ENCODE assay signal across 8 cellular contexts in the genomic region with DNA sequence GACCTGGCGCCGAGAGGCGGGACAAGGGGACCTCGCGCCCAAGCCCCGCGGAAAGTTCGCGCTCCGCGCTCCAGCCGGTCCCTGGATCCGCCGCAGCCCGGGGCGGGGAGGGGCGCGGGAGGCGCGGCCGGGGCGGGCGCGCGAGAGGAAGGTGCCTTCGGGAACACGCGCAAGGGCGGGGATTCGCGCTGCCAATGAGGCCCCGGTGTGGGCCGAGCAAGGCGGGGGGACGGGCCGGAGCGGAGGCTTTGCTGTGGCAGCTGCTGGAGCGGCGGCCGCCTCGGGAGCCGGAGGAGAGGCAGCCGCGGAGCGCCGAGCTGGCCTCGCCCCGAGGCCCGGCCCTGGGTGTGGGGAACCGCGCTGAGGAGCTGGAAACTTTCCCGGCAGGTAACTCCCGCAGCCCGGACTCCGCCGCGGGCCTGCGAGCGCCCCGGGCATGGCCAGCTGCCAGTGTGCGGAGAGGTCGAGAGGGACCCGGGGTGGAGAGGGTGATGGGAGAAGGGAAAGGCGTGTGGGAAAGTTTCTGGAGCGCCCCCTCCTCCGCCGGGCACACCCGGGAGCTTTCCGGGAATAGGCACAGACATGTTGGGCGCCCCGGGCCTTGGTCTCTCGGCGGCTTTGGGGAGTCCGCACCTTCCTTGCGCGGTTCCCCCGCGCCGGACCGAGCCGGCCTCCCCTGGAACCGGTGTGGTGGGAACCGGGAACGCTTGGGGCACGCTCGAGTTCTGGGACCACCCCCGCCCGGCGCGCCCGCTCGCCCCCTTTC. TPM values are rescaled to one million over a fixed set of nuclear protein-coding genes. Genes with fewer than 3 reads are reported as not detected.
DNase-seq lines count a peak whose midpoint lies in the region; ATAC-seq, FAIRE-seq and TF ChIP-seq lines count a peak whose summit lies in the region.

A gene (plus strand): TSS at position 245 of the 766 bp plus-strand sequence. CDS start 97,271 bp downstream, outside the sequence.

- no peak within 1 kb of the TSS for H3K27ac Mint-ChIP-seq in CD4-positive, CD25-positive, alpha-beta regulatory T cell
- H3K27ac Mint-ChIP-seq in activated CD8-positive, alpha-beta T cell treated with anti-CD3 and anti-CD28 coated beads for 36 hours = no peak within 1 kb of the TSS

- peaks cover 0 to 4% (median 0%) of the 10 kb centered on the region in 7 donors for H3K9me3 Mint-ChIP-seq in CD4-positive, CD25-positive, alpha-beta regulatory T cell
- no peaks in the 10 kb centered on the region for H3K9me3 Mint-ChIP-seq in activated CD8-positive, alpha-beta T cell treated with anti-CD3 and anti-CD28 coated beads for 36 hours

- WGBS in H1 (ENCODE audit: extremely low coverage in 1 of 2, insufficient coverage in 1 of 2, insufficient read length in 1 of 2, insufficient replicate concordance in 2 of 2, low coverage in 1 of 2, low lambda C conversion rate in 2 of 2, missing lambda C conversion rate in 1 of 2), 2 experiments = 0% methylated on average over 30 of the region's 92 CpGs; no CpG with 5 or more reads in 1 of the 2 experiments

- TF ChIP-seq POLR2A in H1 (IDR thresholded peaks at IDR 0.05; ENCODE audit: control extremely low read depth in 1 of 2, low read depth in 2 of 2, low read length in 2 of 2) = peak in 1 of 2 experiments; percentile 75; a peak in 1 of 3 replicates

- ATAC-seq in CD4-positive, CD25-positive, alpha-beta regulatory T cell (ENCODE audit: low read depth in 2 of 2) = peak in 1 of 2 donors; percentile 34
- ATAC-seq in GM19372 (IDR thresholded peaks at IDR 0.05; ENCODE audit: low read depth, unreplicated experiment) (peak; percentile 92), HG03457 (IDR thresholded peaks at IDR 0.05; ENCODE audit: unreplicated experiment) (peak; percentile 85)
- ATAC-seq in activated CD8-positive, alpha-beta T cell treated with anti-CD3 and anti-CD28 coated beads for 36 hours = peak; percentile 96

- H2BK12ac ChIP-seq in H1 (ENCODE audit: low read depth, low read length) = no peak within 1 kb of the TSS

- H4K20me1 ChIP-seq in H1 (replicated peaks in 1 of 2; ENCODE audit: control insufficient read depth in 1 of 2, insufficient read depth in 2 of 2, low read length in 2 of 2) = peaks cover 3 to 8% of the 10 kb centered on the region in 2 experiments

- no peak within 1 kb of the TSS for H3K14ac ChIP-seq in H1 (ENCODE audit: insufficient read length)

- no peaks in the 10 kb centered on the region for H3K9me3 ChIP-seq in CD4-positive, CD25-positive, alpha-beta regulatory T cell (ENCODE audit: control insufficient read depth in 2 of 2, low read length in 2 of 2)
- no peaks in the 10 kb centered on the region for H3K9me3 ChIP-seq in H1 (ENCODE audit: insufficient read depth in 2 of 2, low read depth in 1 of 2, low read length in 1 of 2)

- no peak for FAIRE-seq in H1 (lab: Jason Lieb, UNC)

- no peak within 1 kb of the TSS for H3K23ac ChIP-seq in H1 (ENCODE audit: insufficient read length)

- no peak within 1 kb of the TSS for H3K56ac ChIP-seq in H1 (replicated peaks; ENCODE audit: insufficient read length, low read depth, low read length)

- no peak within 1 kb of the TSS for H3K4me3 ChIP-seq in CD4-positive, CD25-positive, alpha-beta regulatory T cell (ENCODE audit: low read depth, low read length)
- peak within 1 kb of the TSS; percentile 64 to 87 (median 69) for H3K4me3 ChIP-seq in H1 (ENCODE audit: extremely low read depth in 1 of 4, insufficient read depth in 2 of 4, low read depth in 3 of 4, low read length in 4 of 4)

- peak within 1 kb of the TSS; percentile 93 to 97 for H3K4me2 ChIP-seq in H1 (ENCODE audit: insufficient read depth in 1 of 2, low read depth in 2 of 2, low read length in 2 of 2)

- H2BK5ac ChIP-seq in H1 (ENCODE audit: low read depth, low read length) = no peak within 1 kb of the TSS; the same call in 1 of the 2 replicates

- peak within 1 kb of the TSS; percentile 81 for H2AFZ ChIP-seq in H1 (ENCODE audit: low read length)

- H3K4ac ChIP-seq in H1 (replicated peaks; ENCODE audit: insufficient read length, low read depth, low read length) = no peak within 1 kb of the TSS

- H3K36me3 Mint-ChIP-seq in CD4-positive, CD25-positive, alpha-beta regulatory T cell = no peaks in the 10 kb centered on the region
- H3K36me3 Mint-ChIP-seq in activated CD8-positive, alpha-beta T cell treated with anti-CD3 and anti-CD28 coated beads for 36 hours (ENCODE audit: low read depth) = no peaks in the 10 kb centered on the region

- no peak for TF ChIP-seq RAD21 in H1 (IDR thresholded peaks at IDR 0.05 in 1 of 2, conservative IDR thresholded peaks at IDR 0.05 in 1 of 2; ENCODE audit: low read depth in 2 of 2, low read length in 2 of 2)

- intact Hi-C loops in activated CD8-positive, alpha-beta T cell treated with anti-CD3 and anti-CD28 coated beads for 36 hours (cut with micrococcal nuclease) = no loop called here

- peak within 1 kb of the TSS; percentile 63 for H3K18ac ChIP-seq in H1 (ENCODE audit: extremely low read depth, low read length)

- DNase-seq in CD4-positive, CD25-positive, alpha-beta regulatory T cell = peak in 2 of 3 donors; percentile 2 to 54
- DNase-seq in NCI-H526 treated with DMSO at 0.1 percent for 48 hours (lab: John Stamatoyannopoulos, UW) (peak; percentile 85), H1 (ENCODE audit: low read depth in 1 of 2, low spot score in 2 of 2) (peak in 1 of 2 experiments; percentile 89), medulla oblongata (ENCODE audit: extremely low spot score) (peak; percentile 94)
- peak; percentile 80 for DNase-seq in activated CD8-positive, alpha-beta T cell treated with anti-CD3 and anti-CD28 coated beads for 36 hours
- peak; percentile 5 for DNase-seq in stimulated activated CD8-positive, alpha-beta memory T cell treated with anti-CD3 and anti-CD28 coated beads, Interleukin-12 subunit alpha, Interleukin-12 subunit beta, amount 100 ng/mL, for 24 hours (ENCODE audit: extremely low read depth)

- H4K5ac ChIP-seq in H1 (ENCODE audit: insufficient read length, low read depth, low read length) = no peak within 1 kb of the TSS

- H3K4me1 ChIP-seq in CD4-positive, CD25-positive, alpha-beta regulatory T cell (ENCODE audit: control insufficient read depth, insufficient read depth, low read length, poor library complexity, severe bottlenecking) = peaks cover 20% of the 10 kb centered on the region
- peaks cover 0 to 6% (median 2%) of the 10 kb centered on the region in 4 experiments; a peak in 5 of 7 replicates for H3K4me1 ChIP-seq in H1 (replicated peaks in 1 of 4; ENCODE audit: control insufficient read depth in 3 of 4, insufficient read depth in 4 of 4, low read length in 3 of 4)

- peaks cover 64% of the 10 kb centered on the region for H3K27me3 Mint-ChIP-seq in CD4-positive, CD25-positive, alpha-beta regulatory T cell
- H3K27me3 Mint-ChIP-seq in activated CD8-positive, alpha-beta T cell treated with anti-CD3 and anti-CD28 coated beads for 36 hours = peaks cover 48% of the 10 kb centered on the region

- H3K36me3 ChIP-seq in CD4-positive, CD25-positive, alpha-beta regulatory T cell (ENCODE audit: control insufficient read depth, insufficient read depth, low read length) = no peaks in the 10 kb centered on the region
- no peaks in the 10 kb centered on the region for H3K36me3 ChIP-seq in H1 (ENCODE audit: control insufficient read depth in 2 of 4, insufficient read depth in 4 of 4, low read length in 3 of 4)

- H4K8ac ChIP-seq in H1 (ENCODE audit: extremely low read depth, insufficient read depth, low read length) = peak within 1 kb of the TSS; percentile 57

- H3K4me1 Mint-ChIP-seq in CD4-positive, CD25-positive, alpha-beta regulatory T cell = peaks cover 0 to 13% (median 0%) of the 10 kb centered on the region in 4 donors
- peaks cover 16% of the 10 kb centered on the region for H3K4me1 Mint-ChIP-seq in activated CD8-positive, alpha-beta T cell treated with anti-CD3 and anti-CD28 coated beads for 36 hours (ENCODE audit: low read depth)

- peaks cover 0 to 8% of the 10 kb centered on the region in 2 experiments; a peak in 1 of 4 replicates for H3K79me2 ChIP-seq in H1 (ENCODE audit: control insufficient read depth in 1 of 2, insufficient read depth in 2 of 2, low read length in 2 of 2)

- no peak within 1 kb of the TSS for H2BK20ac ChIP-seq in H1 (ENCODE audit: low read length)

- peak within 1 kb of the TSS; percentile 24 for H2BK120ac ChIP-seq in H1 (replicated peaks; ENCODE audit: low read depth, low read length)

- TF ChIP-seq EP300 in H1 (IDR thresholded peaks at IDR 0.05; ENCODE audit: borderline replicate concordance in 1 of 2, low read depth in 2 of 2, low read length in 2 of 2) = no peak

- peaks cover 21% of the 10 kb centered on the region for H3K23me2 ChIP-seq in H1 (ENCODE audit: low read depth, low read length)

- CTCF ChIA-PET in activated CD8-positive, alpha-beta T cell treated with anti-CD3 and anti-CD28 coated beads for 36 hours (lab: Charles Lee) = interaction anchor here (0.6 kb wide), 1 partner anchor 1217 kb away, joined by 3 read pairs; no protein-coding TSS in a partner anchor
- CTCF ChIA-PET in H1 (lab: Charles Lee; ENCODE audit: partially characterized antibody) = interaction anchor here (1.0 to 1.6 kb wide), 3 partner anchors 9 to 183 kb away, joined by 3 to 5 read pairs (median 4); no protein-coding TSS in a partner anchor

- no peaks in the 10 kb centered on the region for H3K79me1 ChIP-seq in H1 (ENCODE audit: low read depth, low read length)

- peak within 1 kb of the TSS; percentile 26 to 81 (median 56); a peak in 6 of 7 replicates for H3K9ac ChIP-seq in H1 (replicated peaks in 1 of 4; ENCODE audit: extremely low read depth in 1 of 4, low read depth in 3 of 4, low read length in 3 of 4)

- no peak for TF ChIP-seq CTCF in activated CD8-positive, alpha-beta T cell treated with anti-CD3 and anti-CD28 coated beads for 36 hours (IDR thresholded peaks at IDR 0.05)
- no peak for TF ChIP-seq CTCF in H1 (IDR thresholded peaks at IDR 0.05; ENCODE audit: control extremely low read depth in 1 of 3, insufficient read depth in 1 of 3, low read depth in 1 of 3, low read length in 3 of 3)

- no peak within 1 kb of the TSS for H2AK5ac ChIP-seq in H1 (ENCODE audit: low read depth, low read length)

- H3K27me3 ChIP-seq in CD4-positive, CD25-positive, alpha-beta regulatory T cell (ENCODE audit: control insufficient read depth, insufficient read depth, low read length) = peaks cover 34% of the 10 kb centered on the region
- peaks cover 5 to 54% (median 31%) of the 10 kb centered on the region in 4 experiments for H3K27me3 ChIP-seq in H1 (replicated peaks in 1 of 4; ENCODE audit: control insufficient read depth in 3 of 4, extremely low read depth in 1 of 4, insufficient read depth in 3 of 4, low read length in 3 of 4)

- peak within 1 kb of the TSS; percentile 20 for H4K91ac ChIP-seq in H1 (replicated peaks; ENCODE audit: insufficient read length, low read length)

- H3K4me3 Mint-ChIP-seq in CD4-positive, CD25-positive, alpha-beta regulatory T cell = peak within 1 kb of the TSS in 2 of 4 donors; percentile 68 to 70
- H3K4me3 Mint-ChIP-seq in activated CD8-positive, alpha-beta T cell treated with anti-CD3 and anti-CD28 coated beads for 36 hours = peak within 1 kb of the TSS; percentile 75

- POLR2A ChIA-PET in activated CD8-positive, alpha-beta T cell treated with anti-CD3 and anti-CD28 coated beads for 36 hours (lab: Charles Lee) = interaction anchor here (1.1 kb wide), 1 partner anchor 319 kb away, joined by 3 read pairs; no protein-coding TSS in a partner anchor
- POLR2A ChIA-PET in H1 (lab: Charles Lee; ENCODE audit: partially characterized antibody) = interaction anchor here (0.7 to 0.9 kb wide), 3 partner anchors 9 to 149 kb away, joined by 3 to 5 read pairs (median 3); no protein-coding TSS in a partner anchor

- no peak within 1 kb of the TSS for H3K27ac ChIP-seq in CD4-positive, CD25-positive, alpha-beta regulatory T cell (ENCODE audit: insufficient read depth, low read length, poor library complexity, severe bottlenecking)
- H3K27ac ChIP-seq in H1 (ENCODE audit: low read depth, low read length) = no peak within 1 kb of the TSS

- H2BK15ac ChIP-seq in H1 (ENCODE audit: low read length) = no peak within 1 kb of the TSS

RNA-seq across cellular contexts. Expression of the gene that starts here (rescaled TPM):
- total RNA-seq in CD4-positive, CD25-positive, alpha-beta regulatory T cell = 0.07 TPM
- polyA plus RNA-seq in CD4-positive, CD25-positive, alpha-beta regulatory T cell = under 1 TPM in 1 of 4 donors, not detected in 3; 0.06 TPM
- total RNA-seq in activated CD8-positive, alpha-beta T cell treated with anti-CD3 and anti-CD28 coated beads for 36 hours = under 1 TPM; 0.70 to 0.92 TPM
- 7.6 and 7.8 TPM in 2 replicates for total RNA-seq in H1 (2021; fragmentation: NEBNext Ultra II Directional; extraction: Animal tissue kit (Norgen Biotek cat#: 25700))
- 3.8 and 4.1 TPM in 2 replicates for polyA plus RNA-seq in H1 (2011; rRNA removed)
- polyA plus RNA-seq in H1 (2011; cell fraction: cytosol; rRNA removed) = 5.0 TPM
- polyA plus RNA-seq in H1 (2011; cell fraction: nucleus; rRNA removed) = 10.8 TPM
- 3.7 to 4.5 TPM (median 3.9 TPM) in 4 replicates for polyA plus RNA-seq in H1 (2012, experiment 1 of 2)
- polyA plus RNA-seq in H1 (2012, experiment 2 of 2) = 0.41 TPM
- 3.0 TPM for polyA plus RNA-seq in H1 (2013, experiment 1 of 2)
- polyA plus RNA-seq in H1 (2013, experiment 2 of 2) = 2.5 TPM
- 18.5 and 20.6 TPM in 2 replicates for polyA minus RNA-seq in H1 (2011; rRNA and poly(A)+ RNA removed)
- polyA minus RNA-seq in H1 (2011; cell fraction: cytosol; rRNA and poly(A)+ RNA removed) = 9.2 TPM
- polyA minus RNA-seq in H1 (2011; cell fraction: nucleus; rRNA and poly(A)+ RNA removed) = 19.9 TPM

Comparison
In these comparisons a context has a peak if more than half of its experiments do, and no peak if none do; other contexts are left out.
1. Peak in DNase-seq in CD4-positive, CD25-positive, alpha-beta regulatory T cell; RNA of the gene not detected or under 1 TPM.
2. Peak in DNase-seq and ATAC-seq in activated CD8-positive, alpha-beta T cell treated with anti-CD3 and anti-CD28 coated beads for 36 hours; RNA of the gene not detected or under 1 TPM.